1 cellular context compared by ENCODE assay signal in genomic region chr16:11149011-11149616, GRCh38.
TF ChIP-seq lines count a peak whose summit lies in the region.

No MANE protein-coding gene starts in this region.

TF ChIP-seq in K562, 482 proteins besides CTCF, POLR2A, EP300 and RAD21 (continued from another document and continues in another):
- TF ChIP-seq CHD7 (IDR thresholded peaks at IDR 0.05; ENCODE audit: low read depth, low read length) (no peak), CREB1 (IDR thresholded peaks at IDR 0.05) (no peak), CREB1 (CRISPR knock-in tag; IDR thresholded peaks at IDR 0.05) (no peak), RBM25 (IDR thresholded peaks at IDR 0.05; ENCODE audit: low read depth, low read length, severe bottlenecking) (no peak), MAZ (CRISPR knock-in tag; conservative IDR thresholded peaks at IDR 0.05 in 1 of 2, IDR thresholded peaks at IDR 0.05 in 1 of 2) (peak; percentile 19 to 87; a peak in 2 of 4 replicates), XRCC3 (IDR thresholded peaks at IDR 0.05) (no peak), NR2C2 (CRISPR knock-in tag; IDR thresholded peaks at IDR 0.05) (peak; percentile 84), NR2C2 (tag; IDR thresholded peaks at IDR 0.05) (peak; percentile 95), SNRNP70 (optimal IDR thresholded peaks at IDR 0.05; ENCODE audit: low read depth, low read length) (no peak), EP400 (IDR thresholded peaks at IDR 0.05) (no peak), ZNF408 (CRISPR knock-in tag; IDR thresholded peaks at IDR 0.05; ENCODE audit: low read depth) (no peak), SIN3A (IDR thresholded peaks at IDR 0.05; ENCODE audit: borderline replicate concordance in 2 of 2, control insufficient read depth in 1 of 2, low read depth in 2 of 2, low read length in 2 of 2) (no peak), TAL1 (IDR thresholded peaks at IDR 0.05) (peak; percentile 70), KLF16 (IDR thresholded peaks at IDR 0.05) (no peak), CEBPG (CRISPR knock-in tag; IDR thresholded peaks at IDR 0.05) (no peak), CEBPG (tag; conservative IDR thresholded peaks at IDR 0.05 in 1 of 2, IDR thresholded peaks at IDR 0.05 in 1 of 2) (no peak), SMAD1 (IDR thresholded peaks at IDR 0.05; ENCODE audit: low read depth, low read length, partially characterized antibody) (no peak), CREB3L1 (IDR thresholded peaks at IDR 0.05; ENCODE audit: borderline replicate concordance, low read depth) (no peak), HIVEP1 (CRISPR knock-in tag; IDR thresholded peaks at IDR 0.05) (no peak), RAD51 (IDR thresholded peaks at IDR 0.05; ENCODE audit: borderline replicate concordance, low read depth) (peak; percentile 43; the same call in 1 of the 2 replicates), GTF2E2 (tag; IDR thresholded peaks at IDR 0.05) (no peak), ZNF318 (IDR thresholded peaks at IDR 0.05; ENCODE audit: borderline replicate concordance in 1 of 2, low read depth in 1 of 2) (peak in 1 of 2 experiments; percentile 28; a peak in 1 of 4 replicates), ATF4 (CRISPR knock-in tag; IDR thresholded peaks at IDR 0.05) (no peak), GABPB2 (CRISPR knock-in tag; conservative IDR thresholded peaks at IDR 0.05) (no peak), TOE1 (IDR thresholded peaks at IDR 0.05; ENCODE audit: borderline replicate concordance) (peak; percentile 26; the same call in 1 of the 2 replicates), TOE1 (CRISPR knock-in tag; IDR thresholded peaks at IDR 0.05; ENCODE audit: borderline replicate concordance, low read depth) (no peak), L3MBTL2 (IDR thresholded peaks at IDR 0.05) (peak; percentile 62), NEUROD1 (IDR thresholded peaks at IDR 0.05; ENCODE audit: borderline replicate concordance, low read depth, low read length, partially characterized antibody) (peak; percentile 68), TEAD2 (tag; IDR thresholded peaks at IDR 0.05) (no peak), MAFF (IDR thresholded peaks at IDR 0.05; ENCODE audit: low read length) (no peak), ZBTB7A (IDR thresholded peaks at IDR 0.05; ENCODE audit: borderline replicate concordance, control insufficient read depth, low read depth, low read length) (peak; percentile 74; the same call in 1 of the 2 replicates), MTA1 (IDR thresholded peaks at IDR 0.05; ENCODE audit: borderline replicate concordance) (0 out of 2 replicates have a peak, but pooled peaks have one; percentile 12), ZKSCAN8 (CRISPR knock-in tag; IDR thresholded peaks at IDR 0.05) (no peak), RFX1 (IDR thresholded peaks at IDR 0.05) (no peak), DPF2 (IDR thresholded peaks at IDR 0.05) (peak; percentile 92), MYC (IDR thresholded peaks at IDR 0.05; ENCODE audit: low read depth, low read length) (0 out of 2 replicates have a peak, but pooled peaks have one; percentile 32), MYC (CRISPR knock-in tag; IDR thresholded peaks at IDR 0.05; ENCODE audit: borderline replicate concordance, low read depth) (no peak), ZNF239 (CRISPR knock-in tag; IDR thresholded peaks at IDR 0.05) (no peak), RBM15 (IDR thresholded peaks at IDR 0.05; ENCODE audit: insufficient read depth, low read length) (no peak), BMI1 (IDR thresholded peaks at IDR 0.05; ENCODE audit: low read length) (no peak), ZNF133 (CRISPR knock-in tag; IDR thresholded peaks at IDR 0.05) (no peak), ZBED1 (IDR thresholded peaks at IDR 0.05) (no peak)
